18 cellular contexts compared by ENCODE assay signal in genomic region chr6:18845891-18846290, GRCh38.
"Had no signal": no experiment of that assay in that cellular context is flagged by ENCODE, and none has a peak within 500 bp of the region (broad histone marks: within the 10 kb centered on the region; RNA-seq: fewer than 3 reads in every experiment).

No MANE protein-coding gene starts in this region.

- H3K9me3 ChIP-seq: adrenal gland, esophagus muscularis mucosa, left lung, neutrophil, thyroid gland had no signal

- H3K4me3 ChIP-seq: adrenal gland, esophagus muscularis mucosa, left lung, thyroid gland had no signal

- H3K36me3 Mint-ChIP-seq: activated CD4-positive, alpha-beta memory T cell treated with anti-CD3 and anti-CD28 coated beads for 36 hours; activated naive CD4-positive, alpha-beta T cell treated with anti-CD3 and anti-CD28 coated beads, Interleukin-2, amount 50 U/mL, for 24 hours; naive thymus-derived CD8-positive, alpha-beta T cell; stimulated activated memory B cell treated with anti-CD40 and anti-IgM and Interleukin-4, amounts not matched to agents 10 μg/mL and 1 μg/mL and 100 μg/mL, for 72 hours had no signal

- H3K4me3 Mint-ChIP-seq: activated CD4-positive, alpha-beta memory T cell treated with anti-CD3 and anti-CD28 coated beads for 36 hours; activated CD4-positive, alpha-beta T cell treated with anti-CD3 and anti-CD28 coated beads for 36 hours; activated naive CD4-positive, alpha-beta T cell treated with anti-CD3 and anti-CD28 coated beads, Interleukin-2, amount 50 U/mL, for 24 hours; activated T-cell treated with anti-CD3 and anti-CD28 coated beads, Interleukin-2, amount 50 U/mL, for 4 hours; naive thymus-derived CD8-positive, alpha-beta T cell; stimulated activated memory B cell treated with anti-CD40 and anti-IgM and Interleukin-4, amounts not matched to agents 10 μg/mL and 1 μg/mL and 100 μg/mL, for 72 hours had no signal

- H3K4me1 ChIP-seq: adrenal gland, left lung, thyroid gland had no signal

- H3K27ac ChIP-seq: adrenal gland, esophagus muscularis mucosa, left lung, neutrophil, thyroid gland, WERI-Rb-1 had no signal

- H3K36me3 ChIP-seq: adrenal gland, esophagus muscularis mucosa, left lung, neutrophil, thyroid gland, WERI-Rb-1 had no signal

- H3K4me1 Mint-ChIP-seq: activated CD4-positive, alpha-beta T cell treated with anti-CD3 and anti-CD28 coated beads for 36 hours; activated naive CD4-positive, alpha-beta T cell treated with anti-CD3 and anti-CD28 coated beads, Interleukin-2, amount 50 U/mL, for 24 hours; naive thymus-derived CD8-positive, alpha-beta T cell; stimulated activated memory B cell treated with anti-CD40 and anti-IgM and Interleukin-4, amounts not matched to agents 10 μg/mL and 1 μg/mL and 100 μg/mL, for 72 hours had no signal

- H3K27ac Mint-ChIP-seq: activated CD4-positive, alpha-beta memory T cell treated with anti-CD3 and anti-CD28 coated beads for 36 hours; activated CD4-positive, alpha-beta T cell treated with anti-CD3 and anti-CD28 coated beads for 36 hours; activated naive CD4-positive, alpha-beta T cell treated with anti-CD3 and anti-CD28 coated beads, Interleukin-2, amount 50 U/mL, for 24 hours; naive thymus-derived CD8-positive, alpha-beta T cell; stimulated activated memory B cell treated with anti-CD40 and anti-IgM and Interleukin-4, amounts not matched to agents 10 μg/mL and 1 μg/mL and 100 μg/mL, for 72 hours had no signal

- DNase-seq: activated CD4-positive, alpha-beta memory T cell treated with anti-CD3 and anti-CD28 coated beads for 36 hours; activated CD4-positive, alpha-beta T cell treated with anti-CD3 and anti-CD28 coated beads for 36 hours; activated effector memory CD4-positive, alpha-beta T cell treated with anti-CD3 and anti-CD28 coated beads, Interleukin-2, amount 50 U/mL, for 16 hours; activated T-cell treated with anti-CD3 and anti-CD28 coated beads, Interleukin-2, amount 50 U/mL, for 4 hours; adrenal gland; caudate nucleus; hippocampal formation; left lung; naive thymus-derived CD8-positive, alpha-beta T cell; posterior cingulate gyrus; retina; stimulated activated CD4-positive, alpha-beta T cell treated with anti-CD3 and anti-CD28 coated beads, Interleukin-2, amount 100 ng/mL, for 48 hours; WERI-Rb-1 had no signal

- H3K27me3 Mint-ChIP-seq: activated CD4-positive, alpha-beta memory T cell treated with anti-CD3 and anti-CD28 coated beads for 36 hours; activated CD4-positive, alpha-beta T cell treated with anti-CD3 and anti-CD28 coated beads for 36 hours; activated naive CD4-positive, alpha-beta T cell treated with anti-CD3 and anti-CD28 coated beads, Interleukin-2, amount 50 U/mL, for 24 hours; naive thymus-derived CD8-positive, alpha-beta T cell; stimulated activated memory B cell treated with anti-CD40 and anti-IgM and Interleukin-4, amounts not matched to agents 10 μg/mL and 1 μg/mL and 100 μg/mL, for 72 hours had no signal

- ATAC-seq: activated CD4-positive, alpha-beta T cell treated with anti-CD3 and anti-CD28 coated beads for 36 hours; activated T-cell treated with anti-CD3 and anti-CD28 coated beads, Interleukin-2, amount 50 U/mL, for 4 hours; left lung; naive thymus-derived CD8-positive, alpha-beta T cell; stimulated activated memory B cell treated with anti-CD40 and anti-IgM and Interleukin-4, amounts not matched to agents 10 μg/mL and 1 μg/mL and 100 μg/mL, for 72 hours had no signal

- H3K27me3 ChIP-seq: adrenal gland, esophagus muscularis mucosa, left lung, neutrophil, thyroid gland had no signal
